Comparison of ENCODE assay signal across 8 cellular contexts in the genomic region with DNA sequence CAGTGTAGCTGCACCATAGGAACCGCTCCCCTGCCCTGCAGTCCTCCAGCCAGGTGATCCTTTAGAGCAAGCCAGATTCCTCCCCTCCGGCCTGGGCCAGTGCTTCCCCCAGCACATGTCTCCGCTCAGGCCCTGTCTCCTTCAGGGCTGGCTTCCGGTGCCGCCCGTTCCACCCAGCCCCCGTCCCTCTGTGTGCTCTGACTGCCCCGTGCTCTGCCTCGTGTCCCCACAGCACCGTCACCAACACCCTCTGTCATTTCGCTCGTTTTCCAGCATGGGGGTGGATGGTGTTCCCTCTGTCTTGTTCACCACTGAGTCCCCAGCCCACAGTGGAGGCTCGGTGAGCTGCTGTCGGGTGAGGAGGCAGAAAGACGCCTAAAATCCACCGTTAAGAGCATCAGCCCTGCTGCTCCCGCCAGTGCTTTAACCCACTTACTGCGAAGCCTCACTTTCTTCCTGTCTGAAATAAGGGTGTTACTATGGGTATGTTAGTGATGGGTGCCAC. TPM values are rescaled to one million over a fixed set of nuclear protein-coding genes. Genes with fewer than 3 reads are reported as not detected.
DNase-seq lines count a peak whose midpoint lies in the region; ATAC-seq, FAIRE-seq and TF ChIP-seq lines count a peak whose summit lies in the region.

No MANE protein-coding gene starts in this region.

- CTCF ChIA-PET in K562 (lab: Yijun Ruan, JAX; ENCODE audit: low intra/inter-chr PET ratio) (interaction anchor here (0.7 kb wide), 1 partner anchor 140 kb away, joined by 3 read pairs; no protein-coding TSS in a partner anchor), HepG2 (lab: Yijun Ruan, JAX; ENCODE audit: low intra/inter-chr PET ratio, low total read pairs) (no interaction called here)

- POLR2A ChIA-PET in K562 (lab: Yijun Ruan, JAX), result interaction anchor here (0.5 kb wide), 1 partner anchor 32 kb away, joined by 3 read pairs; no protein-coding TSS in a partner anchor
- POLR2A ChIA-PET in HepG2 (lab: Yijun Ruan, JAX), result no interaction called here

- peaks cover 34 to 61% of the 10 kb centered on the region in 2 experiments for H3K4me1 ChIP-seq in K562 (replicated peaks in 1 of 2; ENCODE audit: control insufficient read depth in 2 of 2, insufficient read depth in 2 of 2, low read length in 2 of 2)
- peaks cover 30% of the 10 kb centered on the region for H3K4me1 ChIP-seq in HepG2 (ENCODE audit: insufficient read depth, low read length)

- peak overlapping the region; percentile 75 for H3K4me3 Mint-ChIP-seq in T-helper 2 cell treated with Interferon-gamma antibody and Interleukin-4, amounts not matched to agents 5 μg/mL and 100 μg/mL, for 36 hours

- no peaks in the 10 kb centered on the region for H3K27me3 Mint-ChIP-seq in T-helper 2 cell treated with Interferon-gamma antibody and Interleukin-4, amounts not matched to agents 5 μg/mL and 100 μg/mL, for 36 hours (ENCODE audit: low read depth)

- TF ChIP-seq RAD21 in K562 (CRISPR knock-in tag; conservative IDR thresholded peaks at IDR 0.05 in 1 of 2, IDR thresholded peaks at IDR 0.05 in 1 of 2) (no peak), HepG2 (CRISPR knock-in tag; IDR thresholded peaks at IDR 0.05) (no peak)

- BruUV-seq in K562 (replicated peaks; lab: Mats Ljungman, UMichigan) (no TSS peak), HepG2 (replicated peaks; lab: Mats Ljungman, UMichigan) (no TSS peak)

- in situ Hi-C loops in K562 (cut with MboI), result no loop called here
- in situ Hi-C loops in HepG2 (cut with HindIII; ENCODE audit: extremely low pct_ligation_motif_present, low pct_unique_long_range_greater_than_20kb), result no loop called here

- peaks cover 3% of the 10 kb centered on the region for H3K9me3 Mint-ChIP-seq in T-helper 2 cell treated with Interferon-gamma antibody and Interleukin-4, amounts not matched to agents 5 μg/mL and 100 μg/mL, for 36 hours

- peak; percentile 60 for DNase-seq in T-helper 2 cell treated with Interferon-gamma antibody and Interleukin-4, amounts not matched to agents 5 μg/mL and 100 μg/mL, for 36 hours (ENCODE audit: low spot score)
- DNase-seq in K562 (ENCODE audit: extremely low read depth in 1 of 4, low spot score in 3 of 4) (no peak), HepG2 (ENCODE audit: low spot score) (no peak), urothelium cell line (ENCODE audit: low spot score) (no peak)
- peak; percentile 64 for DNase-seq in stimulated activated CD4-positive, alpha-beta T cell treated with anti-CD3 and anti-CD28 coated beads, Interleukin-4, amount 100 ng/mL, for 1 hour

- H3K36me3 ChIP-seq in K562 (ENCODE audit: control insufficient read depth, insufficient read depth, low read length) (peaks cover 71% of the 10 kb centered on the region), HepG2 (replicated peaks in 1 of 2; ENCODE audit: control insufficient read depth in 1 of 2, insufficient read depth in 2 of 2, low read length in 2 of 2) (peaks cover 16 to 19% of the 10 kb centered on the region in 2 experiments)

- H3K4me3 ChIP-seq in K562 (no peak overlapping the region), HepG2 (replicated peaks in 1 of 3; ENCODE audit: insufficient read depth in 1 of 3, low read depth in 2 of 3, low read length in 3 of 3) (no peak overlapping the region)

- peak overlapping the region; percentile 94 for H3K27ac Mint-ChIP-seq in T-helper 2 cell treated with Interferon-gamma antibody and Interleukin-4, amounts not matched to agents 5 μg/mL and 100 μg/mL, for 36 hours

- peak; percentile 57 for ATAC-seq in GM18909 (IDR thresholded peaks at IDR 0.05; ENCODE audit: poor library complexity, unreplicated experiment)
- ATAC-seq in K562, result peak; percentile 55
- no peak for ATAC-seq in HepG2
- no peak for ATAC-seq in HG03469 (IDR thresholded peaks at IDR 0.05; ENCODE audit: unreplicated experiment)
- no peak for ATAC-seq in HG03460 (IDR thresholded peaks at IDR 0.05; ENCODE audit: unreplicated experiment)

- intact Hi-C loops in K562 (cut with micrococcal nuclease) (no loop called here), HepG2 (cut with micrococcal nuclease; ENCODE audit: unreplicated experiment) (no loop called here)

- H4K20me1 ChIP-seq in K562 (replicated peaks; ENCODE audit: control insufficient read depth, insufficient read depth, low read length) (peaks cover 45% of the 10 kb centered on the region), HepG2 (ENCODE audit: insufficient read depth, low read length) (peaks cover 40% of the 10 kb centered on the region; the same call in 1 of the 2 replicates)

- FAIRE-seq in K562 (lab: Jason Lieb, UNC), result peak; percentile 29
- FAIRE-seq in HepG2 (lab: Jason Lieb, UNC), result no peak
- FAIRE-seq in urothelium cell line (lab: Jason Lieb, UNC), result no peak

- no peak overlapping the region for H2AFZ ChIP-seq in K562 (ENCODE audit: low read depth, low read length)
- no peak overlapping the region for H2AFZ ChIP-seq in HepG2 (ENCODE audit: low read length)

- H3K79me2 ChIP-seq in K562 (ENCODE audit: control insufficient read depth, insufficient read depth, low read length), result peaks cover 98% of the 10 kb centered on the region
- peaks cover 75% of the 10 kb centered on the region for H3K79me2 ChIP-seq in HepG2 (ENCODE audit: insufficient read depth, low read length)

- peaks cover 8% of the 10 kb centered on the region for H3K9me1 ChIP-seq in K562 (ENCODE audit: control insufficient read depth, insufficient read depth, low read length)

- 75% methylated on average over 10 of the region's 18 CpGs for WGBS in K562 (ENCODE audit: insufficient coverage, low coverage, missing lambda C conversion rate)
- WGBS in HepG2 (ENCODE audit: low lambda C conversion rate), result 87% methylated on average over 18 of the region's 18 CpGs

- no peak for TF ChIP-seq CTCF in K562 (IDR thresholded peaks at IDR 0.05 in 2 of 3, conservative IDR thresholded peaks at IDR 0.05 in 1 of 3; ENCODE audit: insufficient read depth in 2 of 3, low read depth in 1 of 3, low read length in 3 of 3)
- TF ChIP-seq CTCF in HepG2 (CRISPR knock-in tag; IDR thresholded peaks at IDR 0.05), result no peak

- TF ChIP-seq POLR2A in K562 (conservative IDR thresholded peaks at IDR 0.05) (no peak), HepG2 (IDR thresholded peaks at IDR 0.05; ENCODE audit: insufficient read depth in 1 of 2, low read depth in 2 of 2, low read length in 2 of 2) (no peak)

- H3K9me3 ChIP-seq in K562 (replicated peaks; ENCODE audit: control insufficient read depth, insufficient read depth, low read depth, low read length) (peaks cover 2% of the 10 kb centered on the region; the same call in 1 of the 2 replicates), HepG2 (ENCODE audit: low read length) (no peaks in the 10 kb centered on the region)

- H3K36me3 Mint-ChIP-seq in T-helper 2 cell treated with Interferon-gamma antibody and Interleukin-4, amounts not matched to agents 5 μg/mL and 100 μg/mL, for 36 hours (ENCODE audit: low read depth), result peaks cover 27% of the 10 kb centered on the region

- peak overlapping the region; percentile 54; the same call in 2 of the 3 replicates for H3K27ac ChIP-seq in K562 (ENCODE audit: extremely low read depth, low read depth, low read length)
- no peak overlapping the region for H3K27ac ChIP-seq in HepG2 (ENCODE audit: extremely low read length, insufficient read depth, low read length)

- H3K9ac ChIP-seq in K562 (ENCODE audit: insufficient read depth in 1 of 2, low read depth in 2 of 2, low read length in 2 of 2) (peak overlapping the region in 1 of 2 experiments; percentile 88; a peak in 2 of 4 replicates), HepG2 (ENCODE audit: insufficient read depth, low read depth, low read length) (no peak overlapping the region)

- H3K4me2 ChIP-seq in K562 (ENCODE audit: insufficient read depth, low read length) (peak overlapping the region; percentile 28; the same call in 1 of the 2 replicates), HepG2 (ENCODE audit: low read depth, low read length) (no peak overlapping the region)

- H3K27me3 ChIP-seq in K562 (ENCODE audit: control insufficient read depth in 2 of 2, insufficient read depth in 2 of 2, low read length in 2 of 2) (no peaks in the 10 kb centered on the region), HepG2 (ENCODE audit: control insufficient read depth in 1 of 2, insufficient read depth in 2 of 2, low read length in 2 of 2) (no peaks in the 10 kb centered on the region)

- TF ChIP-seq EP300 in K562 (IDR thresholded peaks at IDR 0.05; ENCODE audit: low read length), result no peak
- no peak for TF ChIP-seq EP300 in HepG2 (IDR thresholded peaks at IDR 0.05; ENCODE audit: low read depth in 2 of 2, low read length in 2 of 2)
- no peak for TF ChIP-seq EP300 in HepG2 (CRISPR knock-in tag; IDR thresholded peaks at IDR 0.05; ENCODE audit: borderline replicate concordance)

- H3K4me1 Mint-ChIP-seq in T-helper 2 cell treated with Interferon-gamma antibody and Interleukin-4, amounts not matched to agents 5 μg/mL and 100 μg/mL, for 36 hours (ENCODE audit: low read depth), result peaks cover 52% of the 10 kb centered on the region

RNA-seq across cellular contexts. Expression of a gene that starts 54.5 kb away (rescaled TPM):
- total RNA-seq in K562 (2011; cell fraction: chromatin; rRNA removed; ENCODE audit: low replicate concordance), result 1.3 and 7.5 TPM in 2 replicates
- total RNA-seq in K562 (2011; cell fraction: nucleolus; rRNA removed), result 14.5 and 15.7 TPM in 2 replicates
- 4.5 TPM in 2 replicates for total RNA-seq in K562 (2011; cell fraction: nucleoplasm; rRNA removed)
- total RNA-seq in K562 (2014; rRNA removed), result 2.0 and 2.1 TPM in 2 replicates
- 0.22 TPM in 1 of 2 replicates, not detected in the other for total RNA-seq in K562 (2014; rRNA removed; fragmentation: Illumina TruSeq; extraction: Trizol)
- 0.76 and 0.90 TPM in 2 replicates for total RNA-seq in K562 (2015; rRNA removed; fragmentation: Illumina TruSeq; extraction: Trizol)
- total RNA-seq in K562 (2021), result 2.4 and 2.6 TPM in 2 replicates
- 0.93 and 1.8 TPM in 2 replicates for polyA plus RNA-seq in K562 (2011; rRNA removed)
- polyA plus RNA-seq in K562 (2011; cell fraction: cytosol; rRNA removed), result 2.5 and 7.7 TPM in 2 replicates
- polyA plus RNA-seq in K562 (2011; cell fraction: nucleus; rRNA removed), result 3.6 and 7.5 TPM in 2 replicates
- 1.3 and 2.7 TPM in 2 replicates for polyA plus RNA-seq in K562 (2012)
- polyA plus RNA-seq in K562 (2014; fragmentation: Illumina TruSeq; extraction: Trizol), result 0.21 and 0.39 TPM in 2 replicates
- polyA plus RNA-seq in K562 (2014; fragmentation: Nextera tagmentation; extraction: Ambion mirVana), result not detected
- polyA plus RNA-seq in K562 (2014; rRNA removed), result 2.4 and 3.9 TPM in 2 replicates
- polyA minus RNA-seq in K562 (2011; rRNA and poly(A)+ RNA removed), result 0.54 and 0.67 TPM in 2 replicates
- polyA minus RNA-seq in K562 (2011; cell fraction: cytosol; rRNA and poly(A)+ RNA removed), result 1.4 TPM in 1 of 2 replicates, not detected in the other
- 7.4 and 9.3 TPM in 2 replicates for polyA minus RNA-seq in K562 (2011; cell fraction: nucleus; rRNA and poly(A)+ RNA removed)
- 0.71 and 0.86 TPM in 2 replicates for total RNA-seq in HepG2 (2016; rRNA removed; fragmentation: Illumina TruSeq; extraction: Trizol)
- 0.35 and 0.40 TPM in 2 replicates for total RNA-seq in HepG2 (2016; cell fraction: cytosol; rRNA removed; fragmentation: Illumina TruSeq; extraction: Trizol; ENCODE audit: low read depth)
- total RNA-seq in HepG2 (2016; cell fraction: insoluble cytoplasmic fraction; rRNA removed; fragmentation: Illumina TruSeq; extraction: Trizol), result 0.65 and 0.85 TPM in 2 replicates
- 0.83 and 1.3 TPM in 2 replicates for total RNA-seq in HepG2 (2016; cell fraction: membrane; rRNA removed; fragmentation: Illumina TruSeq; extraction: Trizol)
- 0.50 and 1.3 TPM in 2 replicates for total RNA-seq in HepG2 (2016; cell fraction: nucleus; rRNA removed; fragmentation: Illumina TruSeq; extraction: Trizol)
- 1.2 and 2.0 TPM in 2 replicates for polyA plus RNA-seq in HepG2 (2011; rRNA removed)
- 1.4 and 2.8 TPM in 2 replicates for polyA plus RNA-seq in HepG2 (2011; cell fraction: cytosol; rRNA removed)
- 6.3 and 8.3 TPM in 2 replicates for polyA plus RNA-seq in HepG2 (2011; cell fraction: nucleus; rRNA removed)
- 0.81 and 1.2 TPM in 2 replicates for polyA plus RNA-seq in HepG2 (2012)
- polyA plus RNA-seq in HepG2 (2016; cell fraction: cytosol; fragmentation: Illumina TruSeq; extraction: Trizol; ENCODE audit: low read depth), result 0.16 and 0.19 TPM in 2 replicates
- 1.1 and 1.7 TPM in 2 replicates for polyA plus RNA-seq in HepG2 (2016; cell fraction: insoluble cytoplasmic fraction; fragmentation: Illumina TruSeq; extraction: Trizol; ENCODE audit: low read depth)
- polyA plus RNA-seq in HepG2 (2016; cell fraction: membrane; fragmentation: Illumina TruSeq; extraction: Trizol; ENCODE audit: low read depth), result 0.68 and 0.82 TPM in 2 replicates
- 1.3 and 2.4 TPM in 2 replicates for polyA plus RNA-seq in HepG2 (2016; cell fraction: nucleus; fragmentation: Illumina TruSeq; extraction: Trizol; ENCODE audit: insufficient read depth, low read depth)
- 2.0 and 5.3 TPM in 2 replicates for polyA minus RNA-seq in HepG2 (2011; rRNA and poly(A)+ RNA removed; ENCODE audit: low replicate concordance)
- polyA minus RNA-seq in HepG2 (2011; cell fraction: cytosol; rRNA and poly(A)+ RNA removed), result 1.3 and 1.5 TPM in 2 replicates
- 1.9 and 3.7 TPM in 2 replicates for polyA minus RNA-seq in HepG2 (2011; cell fraction: nucleus; rRNA and poly(A)+ RNA removed)

RNA-seq across cellular contexts. Expression of a gene that starts 55.2 kb away (rescaled TPM):
- 115 and 283 TPM in 2 replicates for total RNA-seq in K562 (2011; cell fraction: chromatin; rRNA removed; ENCODE audit: low replicate concordance)
- 289 and 359 TPM in 2 replicates for total RNA-seq in K562 (2011; cell fraction: nucleolus; rRNA removed)
- total RNA-seq in K562 (2011; cell fraction: nucleoplasm; rRNA removed), result 176 and 255 TPM in 2 replicates
- total RNA-seq in K562 (2014; rRNA removed) (386 and 429 TPM in 2 replicates), K562 (2014; rRNA removed; fragmentation: Illumina TruSeq; extraction: Trizol) (74.8 and 146 TPM in 2 replicates), K562 (2015; rRNA removed; fragmentation: Illumina TruSeq; extraction: Trizol) (397 and 447 TPM in 2 replicates), K562 (2021) (522 and 559 TPM in 2 replicates), HepG2 (2016; rRNA removed; fragmentation: Illumina TruSeq; extraction: Trizol) (278 and 337 TPM in 2 replicates)
- polyA plus RNA-seq in K562 (2011; rRNA removed) (340 and 343 TPM in 2 replicates), K562 (2014; fragmentation: Illumina TruSeq; extraction: Trizol) (298 and 395 TPM in 2 replicates), K562 (2014; fragmentation: Nextera tagmentation; extraction: Ambion mirVana) (100 to 1,000 TPM; 263 to 440 TPM), K562 (2014; rRNA removed) (596 and 801 TPM in 2 replicates), HepG2 (2011; rRNA removed) (366 and 368 TPM in 2 replicates)
- polyA plus RNA-seq in K562 (2011; cell fraction: cytosol; rRNA removed), result 881 and 1,009 TPM in 2 replicates
- 249 and 320 TPM in 2 replicates for polyA plus RNA-seq in K562 (2011; cell fraction: nucleus; rRNA removed)
- polyA plus RNA-seq in K562 (2012), result 401 and 675 TPM in 2 replicates
- 72.8 and 113 TPM in 2 replicates for polyA minus RNA-seq in K562 (2011; rRNA and poly(A)+ RNA removed)
- 98.7 and 142 TPM in 2 replicates for polyA minus RNA-seq in K562 (2011; cell fraction: cytosol; rRNA and poly(A)+ RNA removed)
- 52.4 and 62.5 TPM in 2 replicates for polyA minus RNA-seq in K562 (2011; cell fraction: nucleus; rRNA and poly(A)+ RNA removed)
- 98.4 and 99.8 TPM in 2 replicates for total RNA-seq in HepG2 (2016; cell fraction: cytosol; rRNA removed; fragmentation: Illumina TruSeq; extraction: Trizol; ENCODE audit: low read depth)
- 323 and 362 TPM in 2 replicates for total RNA-seq in HepG2 (2016; cell fraction: insoluble cytoplasmic fraction; rRNA removed; fragmentation: Illumina TruSeq; extraction: Trizol)
- total RNA-seq in HepG2 (2016; cell fraction: membrane; rRNA removed; fragmentation: Illumina TruSeq; extraction: Trizol), result 84.6 and 89.0 TPM in 2 replicates
- 193 and 208 TPM in 2 replicates for total RNA-seq in HepG2 (2016; cell fraction: nucleus; rRNA removed; fragmentation: Illumina TruSeq; extraction: Trizol)
- 715 and 846 TPM in 2 replicates for polyA plus RNA-seq in HepG2 (2011; cell fraction: cytosol; rRNA removed)
- 199 and 226 TPM in 2 replicates for polyA plus RNA-seq in HepG2 (2011; cell fraction: nucleus; rRNA removed)
- polyA plus RNA-seq in HepG2 (2012), result 207 and 262 TPM in 2 replicates
- 72.4 and 85.3 TPM in 2 replicates for polyA plus RNA-seq in HepG2 (2016; cell fraction: cytosol; fragmentation: Illumina TruSeq; extraction: Trizol; ENCODE audit: low read depth)
- 186 TPM in 2 replicates for polyA plus RNA-seq in HepG2 (2016; cell fraction: insoluble cytoplasmic fraction; fragmentation: Illumina TruSeq; extraction: Trizol; ENCODE audit: low read depth)
- polyA plus RNA-seq in HepG2 (2016; cell fraction: membrane; fragmentation: Illumina TruSeq; extraction: Trizol; ENCODE audit: low read depth), result 52.4 and 56.3 TPM in 2 replicates
- polyA plus RNA-seq in HepG2 (2016; cell fraction: nucleus; fragmentation: Illumina TruSeq; extraction: Trizol; ENCODE audit: insufficient read depth, low read depth), result 235 and 237 TPM in 2 replicates
- polyA minus RNA-seq in HepG2 (2011; rRNA and poly(A)+ RNA removed; ENCODE audit: low replicate concordance), result 73.2 and 83.5 TPM in 2 replicates
- 58.6 and 70.0 TPM in 2 replicates for polyA minus RNA-seq in HepG2 (2011; cell fraction: cytosol; rRNA and poly(A)+ RNA removed)
- 42.1 and 44.4 TPM in 2 replicates for polyA minus RNA-seq in HepG2 (2011; cell fraction: nucleus; rRNA and poly(A)+ RNA removed)

RNA-seq across cellular contexts. Expression of a gene that starts 55.3 kb away (rescaled TPM):
- total RNA-seq in K562 (2011; cell fraction: chromatin; rRNA removed; ENCODE audit: low replicate concordance), result 64.2 and 71.9 TPM in 2 replicates
- total RNA-seq in K562 (2011; cell fraction: nucleolus; rRNA removed), result 40.3 and 42.0 TPM in 2 replicates
- total RNA-seq in K562 (2011; cell fraction: nucleoplasm; rRNA removed), result 44.1 and 58.8 TPM in 2 replicates
- 114 and 141 TPM in 2 replicates for total RNA-seq in K562 (2014; rRNA removed)
- 36.3 and 39.2 TPM in 2 replicates for total RNA-seq in K562 (2014; rRNA removed; fragmentation: Illumina TruSeq; extraction: Trizol)
- 61.2 and 65.5 TPM in 2 replicates for total RNA-seq in K562 (2015; rRNA removed; fragmentation: Illumina TruSeq; extraction: Trizol)
- total RNA-seq in K562 (2021), result 215 and 226 TPM in 2 replicates
- polyA plus RNA-seq in K562 (2011; rRNA removed), result 25.4 and 33.0 TPM in 2 replicates
- polyA plus RNA-seq in K562 (2011; cell fraction: cytosol; rRNA removed), result 21.1 and 45.0 TPM in 2 replicates
- 23.6 and 33.3 TPM in 2 replicates for polyA plus RNA-seq in K562 (2011; cell fraction: nucleus; rRNA removed)
- polyA plus RNA-seq in K562 (2012), result 44.9 and 60.8 TPM in 2 replicates
- polyA plus RNA-seq in K562 (2014; fragmentation: Illumina TruSeq; extraction: Trizol), result 44.2 and 80.9 TPM in 2 replicates
- 1 to 10 TPM; 2.4 to 5.1 TPM for polyA plus RNA-seq in K562 (2014; fragmentation: Nextera tagmentation; extraction: Ambion mirVana)
- 88.4 and 112 TPM in 2 replicates for polyA plus RNA-seq in K562 (2014; rRNA removed)
- 33.1 and 40.4 TPM in 2 replicates for polyA minus RNA-seq in K562 (2011; rRNA and poly(A)+ RNA removed)
- polyA minus RNA-seq in K562 (2011; cell fraction: cytosol; rRNA and poly(A)+ RNA removed), result 55.4 and 91.3 TPM in 2 replicates
- 12.5 and 17.4 TPM in 2 replicates for polyA minus RNA-seq in K562 (2011; cell fraction: nucleus; rRNA and poly(A)+ RNA removed)
- total RNA-seq in HepG2 (2016; rRNA removed; fragmentation: Illumina TruSeq; extraction: Trizol), result 25.1 and 28.6 TPM in 2 replicates
- 10.8 and 13.3 TPM in 2 replicates for total RNA-seq in HepG2 (2016; cell fraction: cytosol; rRNA removed; fragmentation: Illumina TruSeq; extraction: Trizol; ENCODE audit: low read depth)
- 24.5 and 30.0 TPM in 2 replicates for total RNA-seq in HepG2 (2016; cell fraction: insoluble cytoplasmic fraction; rRNA removed; fragmentation: Illumina TruSeq; extraction: Trizol)
- total RNA-seq in HepG2 (2016; cell fraction: membrane; rRNA removed; fragmentation: Illumina TruSeq; extraction: Trizol), result 43.4 and 51.5 TPM in 2 replicates
- total RNA-seq in HepG2 (2016; cell fraction: nucleus; rRNA removed; fragmentation: Illumina TruSeq; extraction: Trizol), result 19.5 and 24.3 TPM in 2 replicates
- polyA plus RNA-seq in HepG2 (2011; rRNA removed), result 15.1 and 16.8 TPM in 2 replicates
- polyA plus RNA-seq in HepG2 (2011; cell fraction: cytosol; rRNA removed), result 10.5 and 13.4 TPM in 2 replicates
- 17.3 and 19.1 TPM in 2 replicates for polyA plus RNA-seq in HepG2 (2011; cell fraction: nucleus; rRNA removed)
- polyA plus RNA-seq in HepG2 (2012), result 19.3 and 26.1 TPM in 2 replicates
- 13.2 and 13.4 TPM in 2 replicates for polyA plus RNA-seq in HepG2 (2016; cell fraction: cytosol; fragmentation: Illumina TruSeq; extraction: Trizol; ENCODE audit: low read depth)
- polyA plus RNA-seq in HepG2 (2016; cell fraction: insoluble cytoplasmic fraction; fragmentation: Illumina TruSeq; extraction: Trizol; ENCODE audit: low read depth), result 38.8 and 59.1 TPM in 2 replicates
- polyA plus RNA-seq in HepG2 (2016; cell fraction: membrane; fragmentation: Illumina TruSeq; extraction: Trizol; ENCODE audit: low read depth), result 38.7 and 46.4 TPM in 2 replicates
- 43.6 and 47.2 TPM in 2 replicates for polyA plus RNA-seq in HepG2 (2016; cell fraction: nucleus; fragmentation: Illumina TruSeq; extraction: Trizol; ENCODE audit: insufficient read depth, low read depth)
- 16.0 and 18.2 TPM in 2 replicates for polyA minus RNA-seq in HepG2 (2011; rRNA and poly(A)+ RNA removed; ENCODE audit: low replicate concordance)
- 24.2 and 24.4 TPM in 2 replicates for polyA minus RNA-seq in HepG2 (2011; cell fraction: cytosol; rRNA and poly(A)+ RNA removed)
- 11.5 and 14.5 TPM in 2 replicates for polyA minus RNA-seq in HepG2 (2011; cell fraction: nucleus; rRNA and poly(A)+ RNA removed)

Comparison
In these comparisons a context has a peak if more than half of its experiments do, and no peak if none do; other contexts are left out.
1. ATAC-seq: peak in GM18909 (single experiment) and K562 (single experiment); none in HepG2 (single experiment), HG03469 (single experiment) and HG03460 (single experiment).
2. DNase-seq: peak in T-helper 2 cell treated with Interferon-gamma antibody and Interleukin-4, amounts not matched to agents 5 μg/mL and 100 μg/mL, for 36 hours (single experiment) and stimulated activated CD4-positive, alpha-beta T cell treated with anti-CD3 and anti-CD28 coated beads, Interleukin-4, amount 100 ng/mL, for 1 hour (single experiment); none in K562 (0 of 4), HepG2 (single experiment) and urothelium cell line (single experiment).